8 cellular contexts compared by ENCODE assay signal in genomic region chr12:124568431-124569374, GRCh38. TPM values are rescaled to one million over a fixed set of nuclear protein-coding genes. Genes with fewer than 3 reads are reported as not detected.
DNase-seq lines count a peak whose midpoint lies in the region; ATAC-seq and TF ChIP-seq lines count a peak whose summit lies in the region.

No MANE protein-coding gene starts in this region.

- H3K14ac ChIP-seq in trophoblast cell (ENCODE audit: low read length), result peak overlapping the region; percentile 6

- TF ChIP-seq CTCF in adrenal gland (IDR thresholded peaks at IDR 0.05) (peak; percentile 8 to 49 (median 28)), left ventricle myocardium inferior (IDR thresholded peaks at IDR 0.05; ENCODE audit: borderline replicate concordance) (peak; percentile 45)

- peak overlapping the region; percentile 11 for H4K8ac ChIP-seq in trophoblast cell (ENCODE audit: low read depth, low read length)

- H3K27ac ChIP-seq in adrenal gland (peak overlapping the region in 4 of 5 donors; percentile 85 to 99 (median 90)), left ventricle myocardium inferior (replicated peaks) (peak overlapping the region; percentile 89), trophoblast cell (ENCODE audit: low read depth, low read length) (peak overlapping the region; percentile 22)

- ATAC-seq in GM19463 (IDR thresholded peaks at IDR 0.05; ENCODE audit: unreplicated experiment), result peak; percentile 23
- ATAC-seq in GM18868 (IDR thresholded peaks at IDR 0.05; ENCODE audit: unreplicated experiment), result no peak

- peaks cover 26% of the 10 kb centered on the region for H3K79me1 ChIP-seq in trophoblast cell (ENCODE audit: low read length)

- H3K9ac ChIP-seq in trophoblast cell (ENCODE audit: low read length), result no peak overlapping the region

- no peaks in the 10 kb centered on the region for H3K27me3 ChIP-seq in adrenal gland
- no peaks in the 10 kb centered on the region for H3K27me3 ChIP-seq in left ventricle myocardium inferior (ENCODE audit: low read depth)
- no peaks in the 10 kb centered on the region for H3K27me3 ChIP-seq in trophoblast cell (ENCODE audit: insufficient read depth, low read length)

- H3K9me3 ChIP-seq in adrenal gland (replicated peaks in 1 of 3) (no peaks in the 10 kb centered on the region), left ventricle myocardium inferior (replicated peaks) (no peaks in the 10 kb centered on the region), trophoblast cell (ENCODE audit: insufficient read depth, low read depth, low read length) (no peaks in the 10 kb centered on the region)

- peak overlapping the region; percentile 6 for H2AK5ac ChIP-seq in trophoblast cell (ENCODE audit: low read length)

- H4K12ac ChIP-seq in trophoblast cell (ENCODE audit: low read depth, low read length), result no peak overlapping the region

- intact Hi-C loops in adrenal gland (cut with DNase I) (loop anchor here (5.0 to 10.0 kb wide), 3 partner anchors 109 to 199 kb away; no protein-coding TSS in a partner anchor), left ventricle myocardium inferior (cut with micrococcal nuclease) (no loop called here)

- H4K91ac ChIP-seq in trophoblast cell (ENCODE audit: low read depth, low read length), result peak overlapping the region; percentile 83

- no peak overlapping the region for H3K23ac ChIP-seq in trophoblast cell (ENCODE audit: low read length)

- H2BK120ac ChIP-seq in trophoblast cell (ENCODE audit: insufficient read depth, low read length, poor library complexity), result peak overlapping the region; percentile 26

- whole genome bisulfite sequencing in adrenal gland, 4 donors, result 31 to 38% (median 35%) methylated on average over 10 to 28 of the region's 28 CpGs
- no CpG with 5 or more reads among the region's 28 CpGs for WGBS in trophoblast cell (ENCODE audit: extremely low coverage, insufficient coverage, insufficient read length)

- H3K4me3 ChIP-seq in adrenal gland (peak overlapping the region in 1 of 4 donors; percentile 47), left ventricle myocardium inferior (peak overlapping the region; percentile 99), trophoblast cell (ENCODE audit: low read depth, low read length) (no peak overlapping the region)

- peak overlapping the region; percentile 72 for H3K18ac ChIP-seq in trophoblast cell (ENCODE audit: low read length)

- DNase-seq in COLO829 (ENCODE audit: low spot score) (peak; percentile 61), NCI-H226 (peak; percentile 62), adrenal gland (peak; percentile 65 to 86 (median 76)), left ventricle myocardium inferior (peak; percentile 81), trophoblast cell (peak in 1 of 2 donors; percentile 45), HuH-7.5 (ENCODE audit: low spot score) (no peak)

- H3K4me2 ChIP-seq in trophoblast cell (ENCODE audit: low read length), result peak overlapping the region; percentile 49

- peak overlapping the region; percentile 27 for H2BK5ac ChIP-seq in trophoblast cell (ENCODE audit: low read depth, low read length, poor library complexity)

- H3K79me2 ChIP-seq in trophoblast cell (ENCODE audit: control insufficient read depth, insufficient read depth, low read length, poor library complexity), result peaks cover 30% of the 10 kb centered on the region

- H2AFZ ChIP-seq in trophoblast cell (ENCODE audit: insufficient read depth, low read length, poor library complexity), result no peak overlapping the region

- peak overlapping the region; percentile 67 for H2BK12ac ChIP-seq in trophoblast cell (ENCODE audit: low read length)

- H3K36me3 ChIP-seq in adrenal gland (replicated peaks in 1 of 2) (no peaks in the 10 kb centered on the region), left ventricle myocardium inferior (no peaks in the 10 kb centered on the region), trophoblast cell (ENCODE audit: control insufficient read depth in 1 of 2, insufficient read depth in 2 of 2, low read length in 2 of 2) (no peaks in the 10 kb centered on the region)

- TF ChIP-seq POLR2A in adrenal gland (IDR thresholded peaks at IDR 0.05), result no peak

- H3K4me1 ChIP-seq in adrenal gland (replicated peaks in 1 of 2) (peaks cover 37 to 39% of the 10 kb centered on the region in 2 donors), left ventricle myocardium inferior (peaks cover 55% of the 10 kb centered on the region), trophoblast cell (ENCODE audit: control insufficient read depth in 1 of 2, insufficient read depth in 2 of 2, low read length in 2 of 2) (peaks cover 25 to 33% of the 10 kb centered on the region in 2 experiments)

- H3K4ac ChIP-seq in trophoblast cell (ENCODE audit: low read depth, low read length), result peak overlapping the region; percentile 25

RNA-seq across cellular contexts. Expression of gene NCOR2, which starts 1.3 kb away (rescaled TPM):
- total RNA-seq in adrenal gland (100 to 1,000 TPM in 7 of 8 donors, 10 to 100 TPM in 1; 85.3 to 243 (median 199) TPM), left ventricle myocardium inferior (152 TPM)
- polyA plus RNA-seq in adrenal gland, result 100 to 1,000 TPM in 1 of 3 donors, 10 to 100 TPM in 2; 28.3 to 194 (median 53.3) TPM
- polyA plus RNA-seq in trophoblast cell (2013), result 147 and 153 TPM in 2 replicates

Comparison
In these comparisons a context has a peak if more than half of its experiments do, and no peak if none do; other contexts are left out.
1. H3K27ac ChIP-seq: peak in every context shown above with its lines; median percentile 90 in adrenal gland; 89 in left ventricle myocardium inferior; 22 in trophoblast cell.